16 cellular contexts compared by ENCODE assay signal in genomic region chr6:127811939-127812338, GRCh38.
DNase-seq lines count a peak whose midpoint lies in the region; ATAC-seq lines count a peak whose summit lies in the region.
"Had no signal": no experiment of that assay in that cellular context is flagged by ENCODE, and none has a peak within 500 bp of the region (broad histone marks: within the 10 kb centered on the region; RNA-seq: fewer than 3 reads in every experiment).

No MANE protein-coding gene starts in this region.

- DNase-seq in NCI-H82 (lab: John Stamatoyannopoulos, UW) (peak; percentile 44), NCI-H82 treated with DMSO at 0.1 percent for 48 hours (lab: John Stamatoyannopoulos, UW; ENCODE audit: unreplicated experiment) (no peak), COLO668 (lab: John Stamatoyannopoulos, UW; ENCODE audit: unreplicated experiment) (peak; percentile 3), NCI-H2171 (lab: John Stamatoyannopoulos, UW) (peak; percentile 57), foreskin melanocyte (peak; percentile 2), HUDEP-2 (lab: John Stamatoyannopoulos, UW; ENCODE audit: unreplicated experiment in 76 of 76) (no peak)
- DNase-seq: ACHN; amniotic stem cell; CD4-positive, CD25-positive, alpha-beta regulatory T cell; H9; lower lobe of right lung; NCI-H2081 treated with DMSO at 0.1 percent for 48 hours; right lobe of liver; SW 1271 had no signal

- ATAC-seq in GM21526 (IDR thresholded peaks at IDR 0.05; ENCODE audit: low FRiP score, unreplicated experiment), result no peak
- ATAC-seq in GM19463 (IDR thresholded peaks at IDR 0.05; ENCODE audit: unreplicated experiment), result no peak
- ATAC-seq: lower lobe of right lung, right lobe of liver had no signal

Comparison
In these comparisons a context has a peak if more than half of its experiments do, and no peak if none do; other contexts are left out.
1. DNase-seq: peak in NCI-H82 (single experiment), COLO668 (single experiment), NCI-H2171 (single experiment) and foreskin melanocyte (single experiment); none in NCI-H82 treated with DMSO at 0.1 percent for 48 hours (single experiment) and HUDEP-2 (0 of 76).